ENCODE assay signal across 15 cellular contexts in genomic region chr1:230708631-230709580, GRCh38. TPM values are rescaled to one million over a fixed set of nuclear protein-coding genes. Genes with fewer than 3 reads are reported as not detected.
DNase-seq lines count a peak whose midpoint lies in the region; ATAC-seq, FAIRE-seq and TF ChIP-seq lines count a peak whose summit lies in the region.
"Had no signal": no experiment of that assay in that cellular context is flagged by ENCODE, and none has a peak within 500 bp of the region (broad histone marks: within the 10 kb centered on the region; RNA-seq: fewer than 3 reads in every experiment).

No MANE protein-coding gene starts in this region.

- intact Hi-C loops in Right ventricle myocardium inferior (cut with DNase I) (no loop called here), cardiac septum (cut with DNase I) (no loop called here)

- H3K4me1 ChIP-seq in astrocyte (ENCODE audit: insufficient read depth, low read length), result peaks cover 5% of the 10 kb centered on the region

- H3K27ac Mint-ChIP-seq in astrocyte (ENCODE audit: unreplicated experiment), result peak overlapping the region; percentile 38
- H3K27ac Mint-ChIP-seq: activated T-helper 1 cell treated with anti-CD3 and anti-CD28 coated beads, Interleukin-12 subunit alpha, Interleukin-12 subunit beta, Interleukin-2, Interleukin-4 antibody, amounts not matched to agents 30 ng/mL and 10 ng/mL and 1 ng/mL, durations not matched to agents 14 hours and 24 hours and 36 hours; naive thymus-derived CD4-positive, alpha-beta T cell had no signal

- H3K27me3 ChIP-seq in astrocyte (ENCODE audit: insufficient read depth, low read length), result no peaks in the 10 kb centered on the region
- H3K27me3 ChIP-seq in layer of hippocampus (ENCODE audit: control insufficient read depth, insufficient read depth, low read length), result no peaks in the 10 kb centered on the region
- H3K27me3 ChIP-seq: body of pancreas, tibial nerve had no signal

- peak; percentile 46 for ATAC-seq in Right ventricle myocardium inferior
- ATAC-seq: body of pancreas; naive thymus-derived CD4-positive, alpha-beta T cell had no signal

- H3K36me3 Mint-ChIP-seq in astrocyte (ENCODE audit: low read depth, unreplicated experiment), result peaks cover 2% of the 10 kb centered on the region
- H3K36me3 Mint-ChIP-seq: naive thymus-derived CD4-positive, alpha-beta T cell had no signal

- peaks cover 6% of the 10 kb centered on the region for H3K4me1 Mint-ChIP-seq in astrocyte (ENCODE audit: low read depth, unreplicated experiment)

- H3K36me3 ChIP-seq in astrocyte (ENCODE audit: insufficient read depth, low read length), result no peaks in the 10 kb centered on the region
- H3K36me3 ChIP-seq: tibial nerve had no signal

- no peak for FAIRE-seq in astrocyte (lab: Jason Lieb, UNC)

- no peaks in the 10 kb centered on the region for H4K20me1 ChIP-seq in astrocyte (ENCODE audit: insufficient read depth, low read length)

- H2AFZ ChIP-seq in astrocyte (ENCODE audit: low read depth, low read length), result no peak overlapping the region

- no peaks in the 10 kb centered on the region for H3K9me3 ChIP-seq in astrocyte (ENCODE audit: insufficient read depth, low read depth, low read length)
- H3K9me3 ChIP-seq: body of pancreas, tibial nerve had no signal

- no peak overlapping the region for H3K9ac ChIP-seq in astrocyte (ENCODE audit: low read length)

- H3K4me3 ChIP-seq in astrocyte (ENCODE audit: insufficient read depth, low read depth, low read length), result no peak overlapping the region
- H3K4me3 ChIP-seq: body of pancreas, tibial nerve had no signal

- H3K9me3 Mint-ChIP-seq in astrocyte (ENCODE audit: unreplicated experiment), result no peaks in the 10 kb centered on the region
- H3K9me3 Mint-ChIP-seq: activated T-helper 1 cell treated with anti-CD3 and anti-CD28 coated beads, Interleukin-12 subunit alpha, Interleukin-12 subunit beta, Interleukin-2, Interleukin-4 antibody, amounts not matched to agents 30 ng/mL and 10 ng/mL and 1 ng/mL, durations not matched to agents 14 hours and 24 hours and 36 hours had no signal

- H3K4me2 ChIP-seq in astrocyte (ENCODE audit: low read length), result no peak overlapping the region

- H3K79me2 ChIP-seq in astrocyte (ENCODE audit: insufficient read depth, low read length), result no peaks in the 10 kb centered on the region

- H3K27ac ChIP-seq in astrocyte (ENCODE audit: low read depth, low read length) (no peak overlapping the region), layer of hippocampus (ENCODE audit: low read depth, low read length) (peak overlapping the region; percentile 35)
- H3K27ac ChIP-seq: body of pancreas, tibial nerve had no signal

- CTCF ChIA-PET in HEK293T (lab: Yijun Ruan, JAX), result no interaction called here

- no peak for DNase-seq in Right ventricle myocardium inferior (ENCODE audit: missing footprints)
- DNase-seq in cardiac septum (ENCODE audit: low spot score), result no peak
- DNase-seq in astrocyte (ENCODE audit: low read depth), result no peak
- no peak for DNase-seq in DMS 273 (lab: John Stamatoyannopoulos, UW; ENCODE audit: unreplicated experiment)
- DNase-seq in NCI-H1092 treated with DMSO at 0.1 percent for 48 hours (lab: John Stamatoyannopoulos, UW), result no peak
- no peak for DNase-seq in HEK293T (ENCODE audit: extremely low spot score)
- DNase-seq in activated T-cell treated with anti-CD3 and anti-CD28 coated beads, Interleukin-2, amount 50 U/mL, for 48 hours, result no peak
- DNase-seq: activated CD4-positive, alpha-beta T cell treated with anti-CD3 and anti-CD28 coated beads for 1 hour; DMS79 treated with DMSO at 0.1 percent for 48 hours; naive thymus-derived CD4-positive, alpha-beta T cell; NCI-H446 treated with DMSO at 0.1 percent for 48 hours had no signal

- POLR2A ChIA-PET in HEK293T (lab: Yijun Ruan, JAX), result no interaction called here

- no peak for TF ChIP-seq CTCF in astrocyte (IDR thresholded peaks at IDR 0.05; ENCODE audit: insufficient read depth, low read depth, low read length)

- H3K4me3 Mint-ChIP-seq in astrocyte (ENCODE audit: unreplicated experiment), result no peak overlapping the region
- H3K4me3 Mint-ChIP-seq: activated T-helper 1 cell treated with anti-CD3 and anti-CD28 coated beads, Interleukin-12 subunit alpha, Interleukin-12 subunit beta, Interleukin-2, Interleukin-4 antibody, amounts not matched to agents 30 ng/mL and 10 ng/mL and 1 ng/mL, durations not matched to agents 14 hours and 24 hours and 36 hours; naive thymus-derived CD4-positive, alpha-beta T cell had no signal

- peaks cover 36% of the 10 kb centered on the region for H3K27me3 Mint-ChIP-seq in astrocyte (ENCODE audit: low read depth, unreplicated experiment)

TF ChIP-seq in HEK293T, 16 proteins besides CTCF, POLR2A, EP300 and RAD21:
- no peak for TF ChIP-seq SP1 (IDR thresholded peaks at IDR 0.05)
- TF ChIP-seq L3MBTL2 (conservative IDR thresholded peaks at IDR 0.05), result no peak
- no peak for TF ChIP-seq TARDBP (IDR thresholded peaks at IDR 0.05)
TF ChIP-seq in HEK293T: peak in this region for 0.

RNA-seq across cellular contexts. Expression of gene AGT, which starts 5.0 kb away (rescaled TPM):
- total RNA-seq in Right ventricle myocardium inferior (74.5 TPM), cardiac septum (71.0 TPM), astrocyte (1.2 and 3.0 TPM in 2 replicates)
- total RNA-seq: activated T-helper 1 cell treated with anti-CD3 and anti-CD28 coated beads, Interleukin-12 subunit alpha, Interleukin-12 subunit beta, Interleukin-2, Interleukin-4 antibody, amounts not matched to agents 30 ng/mL and 10 ng/mL and 1 ng/mL, durations not matched to agents 14 hours and 24 hours and 36 hours; naive thymus-derived CD4-positive, alpha-beta T cell had no signal

RNA-seq across cellular contexts. Expression of gene CAPN9, which starts 38.3 kb away (rescaled TPM):
- total RNA-seq in Right ventricle myocardium inferior (0.27 TPM), cardiac septum (0.38 TPM), astrocyte (not detected in 2 replicates)
- total RNA-seq: activated T-helper 1 cell treated with anti-CD3 and anti-CD28 coated beads, Interleukin-12 subunit alpha, Interleukin-12 subunit beta, Interleukin-2, Interleukin-4 antibody, amounts not matched to agents 30 ng/mL and 10 ng/mL and 1 ng/mL, durations not matched to agents 14 hours and 24 hours and 36 hours; naive thymus-derived CD4-positive, alpha-beta T cell had no signal

Comparison
In these comparisons a context has a peak if more than half of its experiments do, and no peak if none do; other contexts are left out.
1. RNA of gene AGT, which starts 5.0 kb away (total RNA-seq): 74.5 TPM in Right ventricle myocardium inferior (single experiment) and 71.0 TPM in cardiac septum (single experiment); 1.2 to 3.0 TPM in astrocyte; every median in the first group is over 10 times any median in the second.